12 cellular contexts compared by ENCODE assay signal in the genomic region with DNA sequence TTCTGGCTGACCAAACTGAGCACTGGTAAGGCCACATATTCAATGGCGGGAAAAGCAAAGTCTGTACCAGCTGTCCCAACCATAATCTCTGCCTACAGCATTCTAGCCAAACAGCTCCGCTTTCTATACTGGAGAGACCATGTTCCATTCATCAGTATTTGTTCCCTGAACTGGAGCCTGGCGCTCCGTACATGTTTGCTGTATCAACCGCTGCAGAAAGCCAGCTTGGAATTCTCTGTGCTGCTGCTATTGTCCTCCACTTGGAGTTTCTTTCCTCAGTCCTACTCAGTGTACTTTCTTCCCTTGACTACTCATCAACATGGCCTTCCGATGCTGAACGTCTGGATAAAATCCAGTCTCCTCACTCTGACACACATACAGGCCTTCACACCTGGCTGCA. TPM values are rescaled to one million over a fixed set of nuclear protein-coding genes. Genes with fewer than 3 reads are reported as not detected.
DNase-seq lines count a peak whose midpoint lies in the region; ATAC-seq and TF ChIP-seq lines count a peak whose summit lies in the region.
"Had no signal": no experiment of that assay in that cellular context is flagged by ENCODE, and none has a peak within 500 bp of the region (broad histone marks: within the 10 kb centered on the region; RNA-seq: fewer than 3 reads in every experiment).

No MANE protein-coding gene starts in this region.

- peak overlapping the region; percentile 40 to 94 (median 92) for H3K4me3 Mint-ChIP-seq in CD4-positive, CD25-positive, alpha-beta regulatory T cell
- H3K4me3 Mint-ChIP-seq in activated naive CD8-positive, alpha-beta T cell treated with anti-CD3 and anti-CD28 coated beads, Interleukin-2, amount 50 U/mL, for 24 hours: peak overlapping the region; percentile 96
- H3K4me3 Mint-ChIP-seq in natural killer cell: no peak overlapping the region

- peak overlapping the region; percentile 91 for H3K4me3 ChIP-seq in CD4-positive, CD25-positive, alpha-beta regulatory T cell (ENCODE audit: low read depth, low read length)
- H3K4me3 ChIP-seq in HUES64 (ENCODE audit: low read length): peak overlapping the region; percentile 98; the same call in 1 of the 2 replicates

- H3K4me1 ChIP-seq in CD4-positive, CD25-positive, alpha-beta regulatory T cell (ENCODE audit: control insufficient read depth, insufficient read depth, low read length, poor library complexity, severe bottlenecking): peaks cover 47% of the 10 kb centered on the region
- peaks cover 12% of the 10 kb centered on the region; the same call in 1 of the 2 replicates for H3K4me1 ChIP-seq in HUES64 (ENCODE audit: insufficient read depth, low read length)

- H3K9me3 Mint-ChIP-seq in CD4-positive, CD25-positive, alpha-beta regulatory T cell: no peaks in the 10 kb centered on the region
- no peaks in the 10 kb centered on the region for H3K9me3 Mint-ChIP-seq in activated naive CD8-positive, alpha-beta T cell treated with anti-CD3 and anti-CD28 coated beads, Interleukin-2, amount 50 U/mL, for 24 hours
- H3K9me3 Mint-ChIP-seq in natural killer cell: no peaks in the 10 kb centered on the region

- no peaks in the 10 kb centered on the region for H3K9me3 ChIP-seq in CD4-positive, CD25-positive, alpha-beta regulatory T cell (ENCODE audit: control insufficient read depth in 2 of 2, low read length in 2 of 2)
- H3K9me3 ChIP-seq in HUES64 (ENCODE audit: insufficient read depth, low read depth, low read length): no peaks in the 10 kb centered on the region
- H3K9me3 ChIP-seq: right atrium auricular region had no signal

- no peak for ATAC-seq in CD4-positive, CD25-positive, alpha-beta regulatory T cell (ENCODE audit: low read depth in 2 of 2)
- ATAC-seq in activated naive CD8-positive, alpha-beta T cell treated with anti-CD3 and anti-CD28 coated beads, Interleukin-2, amount 50 U/mL, for 24 hours: no peak
- no peak for ATAC-seq in natural killer cell
- no peak for ATAC-seq in GM21717 (IDR thresholded peaks at IDR 0.05; ENCODE audit: unreplicated experiment)
- ATAC-seq in HG02610 (IDR thresholded peaks at IDR 0.05; ENCODE audit: unreplicated experiment): no peak

- H3K27me3 Mint-ChIP-seq in CD4-positive, CD25-positive, alpha-beta regulatory T cell: no peaks in the 10 kb centered on the region
- H3K27me3 Mint-ChIP-seq in activated naive CD8-positive, alpha-beta T cell treated with anti-CD3 and anti-CD28 coated beads, Interleukin-2, amount 50 U/mL, for 24 hours: no peaks in the 10 kb centered on the region
- H3K27me3 Mint-ChIP-seq in natural killer cell (ENCODE audit: low read depth in 2 of 2): no peaks in the 10 kb centered on the region

- DNase-seq in CD4-positive, CD25-positive, alpha-beta regulatory T cell: no peak
- no peak for DNase-seq in activated naive CD8-positive, alpha-beta T cell treated with anti-CD3 and anti-CD28 coated beads, Interleukin-2, amount 50 U/mL, for 24 hours
- DNase-seq in natural killer cell (no peak), GM13977 (ENCODE audit: low spot score) (no peak), SIG-M5 (lab: John Stamatoyannopoulos, UW) (no peak)
- DNase-seq: C1 segment of cervical spinal cord, erythroblast, GDM1 had no signal

- H3K27ac ChIP-seq in CD4-positive, CD25-positive, alpha-beta regulatory T cell (ENCODE audit: insufficient read depth, low read length, poor library complexity, severe bottlenecking): peak overlapping the region; percentile 89
- no peak overlapping the region for H3K27ac ChIP-seq in HUES64 (ENCODE audit: low read depth, low read length)

- intact Hi-C loops in natural killer cell (cut with micrococcal nuclease): no loop called here

- TF ChIP-seq CTCF in natural killer cell (IDR thresholded peaks at IDR 0.05) (no peak), GM13977 (IDR thresholded peaks at IDR 0.05; ENCODE audit: extremely low read depth, insufficient read depth, missing control alignments) (no peak)

- H3K4me1 Mint-ChIP-seq in CD4-positive, CD25-positive, alpha-beta regulatory T cell: peaks cover 32 to 66% (median 54%) of the 10 kb centered on the region in 4 donors
- H3K4me1 Mint-ChIP-seq in activated naive CD8-positive, alpha-beta T cell treated with anti-CD3 and anti-CD28 coated beads, Interleukin-2, amount 50 U/mL, for 24 hours: peaks cover 58% of the 10 kb centered on the region
- H3K4me1 Mint-ChIP-seq in natural killer cell: peaks cover 55 to 65% of the 10 kb centered on the region in 2 donors

- H3K9ac ChIP-seq in HUES64 (ENCODE audit: low read depth, low read length): peak overlapping the region; percentile 25; the same call in 1 of the 2 replicates

- H3K27me3 ChIP-seq in CD4-positive, CD25-positive, alpha-beta regulatory T cell (ENCODE audit: control insufficient read depth, insufficient read depth, low read length): no peaks in the 10 kb centered on the region
- H3K27me3 ChIP-seq in HUES64 (ENCODE audit: insufficient read depth, low read length): no peaks in the 10 kb centered on the region
- H3K27me3 ChIP-seq: right atrium auricular region had no signal

- WGBS in HUES64: 95% methylated on average over 7 of the region's 7 CpGs

- H3K36me3 ChIP-seq in CD4-positive, CD25-positive, alpha-beta regulatory T cell (ENCODE audit: control insufficient read depth, insufficient read depth, low read length): peaks cover 20% of the 10 kb centered on the region
- peaks cover 37% of the 10 kb centered on the region for H3K36me3 ChIP-seq in HUES64 (ENCODE audit: insufficient read depth, low read length)

- in situ Hi-C loops in GM13977 (cut with MboI; ENCODE audit: low pct_unique_long_range_greater_than_20kb, low sequenced_read_pairs, unreplicated experiment): no loop called here

- peak overlapping the region; percentile 92 to 98 (median 97) for H3K27ac Mint-ChIP-seq in CD4-positive, CD25-positive, alpha-beta regulatory T cell
- peak overlapping the region; percentile 90 for H3K27ac Mint-ChIP-seq in activated naive CD8-positive, alpha-beta T cell treated with anti-CD3 and anti-CD28 coated beads, Interleukin-2, amount 50 U/mL, for 24 hours
- H3K27ac Mint-ChIP-seq in natural killer cell: peak overlapping the region; percentile 88 to 97

- H3K36me3 Mint-ChIP-seq in CD4-positive, CD25-positive, alpha-beta regulatory T cell: peaks cover 17% of the 10 kb centered on the region
- H3K36me3 Mint-ChIP-seq in activated naive CD8-positive, alpha-beta T cell treated with anti-CD3 and anti-CD28 coated beads, Interleukin-2, amount 50 U/mL, for 24 hours (ENCODE audit: low read depth): peaks cover 23% of the 10 kb centered on the region
- no peaks in the 10 kb centered on the region for H3K36me3 Mint-ChIP-seq in natural killer cell

RNA-seq across cellular contexts. Expression of a gene that starts 1.9 kb away (rescaled TPM):
- total RNA-seq in CD4-positive, CD25-positive, alpha-beta regulatory T cell: 20.4 TPM
- polyA plus RNA-seq in CD4-positive, CD25-positive, alpha-beta regulatory T cell: 10 to 100 TPM; 32.6 to 40.7 (median 38.6) TPM
- polyA plus RNA-seq in HUES64 (2013, experiment 1 of 2): 21.8 TPM
- 26.9 TPM for polyA plus RNA-seq in HUES64 (2013, experiment 2 of 2)
- 10 to 100 TPM; 27.4 to 39.6 (median 36.1) TPM for total RNA-seq in natural killer cell

RNA-seq across cellular contexts. Expression of a gene that starts 2.0 kb away (rescaled TPM):
- 17.8 TPM for total RNA-seq in CD4-positive, CD25-positive, alpha-beta regulatory T cell
- 10 to 100 TPM; 44.9 to 58.6 (median 48.4) TPM for polyA plus RNA-seq in CD4-positive, CD25-positive, alpha-beta regulatory T cell
- 34.1 TPM for polyA plus RNA-seq in HUES64 (2013, experiment 1 of 2)
- 39.8 TPM for polyA plus RNA-seq in HUES64 (2013, experiment 2 of 2)
- 10 to 100 TPM; 30.8 to 40.5 (median 32.1) TPM for total RNA-seq in natural killer cell
